ENCODE assay signal across 1 cellular context in genomic region chr1:109782927-109783326, GRCh38.
TF ChIP-seq lines count a peak whose summit lies in the region.

No MANE protein-coding gene starts in this region.

TF ChIP-seq in H1, 55 proteins besides CTCF, POLR2A, EP300 and RAD21:
- TF ChIP-seq ATF3 (IDR thresholded peaks at IDR 0.05; ENCODE audit: insufficient read depth, low read depth, low read length): no peak
- no peak for TF ChIP-seq YY1 (IDR thresholded peaks at IDR 0.05; ENCODE audit: low read depth, low read length)
- TF ChIP-seq EZH2 (IDR thresholded peaks at IDR 0.05; ENCODE audit: low read depth, low read length, severe bottlenecking): no peak
- TF ChIP-seq USF2 (IDR thresholded peaks at IDR 0.05; ENCODE audit: low read length): no peak
- no peak for TF ChIP-seq SIRT6 (IDR thresholded peaks at IDR 0.05; ENCODE audit: low read length)
- TF ChIP-seq POLR2AphosphoS5 (IDR thresholded peaks at IDR 0.05; ENCODE audit: low read depth, low read length): no peak
- TF ChIP-seq CBX5 (IDR thresholded peaks at IDR 0.05; ENCODE audit: low read depth, low read length): no peak
- no peak for TF ChIP-seq FOSL1 (IDR thresholded peaks at IDR 0.05; ENCODE audit: insufficient read depth, low read depth, low read length)
- no peak for TF ChIP-seq ZNF274 (IDR thresholded peaks at IDR 0.05; ENCODE audit: borderline replicate concordance, extremely low read depth, low read length)
- no peak for TF ChIP-seq CHD2 (IDR thresholded peaks at IDR 0.05; ENCODE audit: low read length)
- TF ChIP-seq SIN3A (conservative IDR thresholded peaks at IDR 0.05 in 1 of 2, IDR thresholded peaks at IDR 0.05 in 1 of 2; ENCODE audit: low read depth in 1 of 2, low read length in 2 of 2): no peak
- no peak for TF ChIP-seq TCF12 (IDR thresholded peaks at IDR 0.05; ENCODE audit: low read depth, low read length)
TF ChIP-seq in H1: peak in this region for 0.
